Comparison of ENCODE assay signal across 19 cellular contexts in the genomic region with DNA sequence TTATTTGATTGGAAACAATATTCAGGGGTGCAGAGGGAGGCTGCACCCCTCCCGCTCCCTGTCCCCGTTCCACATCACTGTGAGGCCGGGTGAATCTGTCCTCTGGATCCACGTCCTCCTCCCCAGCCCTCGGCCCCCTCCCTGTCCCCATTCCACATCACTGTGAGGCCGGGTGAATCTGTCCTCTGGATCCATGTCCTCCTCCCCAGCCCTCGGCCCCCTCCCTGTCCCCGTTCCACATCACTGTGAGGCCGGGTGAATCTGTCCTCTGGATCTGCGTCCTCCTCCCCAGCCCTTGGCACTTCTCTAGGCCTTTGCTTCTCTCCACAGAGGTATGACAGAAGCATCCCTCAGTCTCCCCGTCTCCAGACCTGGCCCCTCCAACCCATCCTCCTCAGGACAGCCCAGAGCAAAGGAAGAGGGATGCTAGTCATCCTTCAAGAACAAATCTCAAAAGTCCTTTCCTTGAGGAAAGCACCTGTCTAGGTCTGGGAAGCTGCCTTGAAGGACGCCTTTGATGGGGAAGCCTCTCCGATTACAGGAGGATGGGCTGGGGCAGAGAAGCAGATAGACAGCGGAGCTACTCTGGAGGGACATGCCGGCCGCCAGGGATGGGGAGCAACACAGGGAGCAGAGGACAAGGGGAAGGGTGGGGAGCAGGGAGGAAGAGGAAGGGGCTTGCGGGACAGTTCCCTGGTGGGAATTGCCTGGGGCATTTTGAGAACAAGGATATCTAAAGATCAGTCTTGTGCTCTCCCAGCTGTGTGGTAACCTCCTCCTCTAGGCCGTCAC.
"Had no signal": no experiment of that assay in that cellular context is flagged by ENCODE, and none has a peak within 500 bp of the region (broad histone marks: within the 10 kb centered on the region; RNA-seq: fewer than 3 reads in every experiment).

No MANE protein-coding gene starts in this region.

- H3K4me3 ChIP-seq: coronary artery, gastrocnemius medialis, heart right ventricle, left lung, lower lobe of right lung, ovary, suprapubic skin, thyroid gland, uterus had no signal

- H3K4me1 Mint-ChIP-seq: memory B cell had no signal

- H3K4me3 Mint-ChIP-seq: memory B cell, nephron progenitor cell, type B pancreatic cell had no signal

- H3K27ac Mint-ChIP-seq: memory B cell, nephron progenitor cell, progenitor cell of endocrine pancreas had no signal

- H3K36me3 ChIP-seq: gastrocnemius medialis, heart right ventricle, left lung, lower lobe of right lung, ovary, suprapubic skin, thyroid gland, uterus had no signal

- H3K9me3 ChIP-seq: gastrocnemius medialis, ovary, suprapubic skin, thyroid gland, uterus had no signal

- DNase-seq: effector CD4-positive, alpha-beta T cell; gastrocnemius medialis; heart right ventricle; hypothalamus; left lung; lower lobe of right lung; midbrain; nephron progenitor cell; nucleus accumbens; ovary; stimulated activated CD4-positive, alpha-beta T cell treated with anti-CD3 and anti-CD28 coated beads, Interleukin-2, amount 100 ng/mL, for 48 hours; stimulated activated naive CD8-positive, alpha-beta T cell treated with anti-CD3 and anti-CD28 coated beads, Interleukin-15, Interleukin-2, amounts not matched to agents 100 U/mL and 50 U/mL, for 24 hours; thyroid gland; uterus had no signal

- H3K27ac ChIP-seq: coronary artery, gastrocnemius medialis, heart right ventricle, left lung, lower lobe of right lung, ovary, suprapubic skin, thyroid gland had no signal

- H3K4me1 ChIP-seq: gastrocnemius medialis, heart right ventricle, left lung, lower lobe of right lung, suprapubic skin, thyroid gland, uterus had no signal

- H3K27me3 ChIP-seq: gastrocnemius medialis, left lung, ovary, suprapubic skin, thyroid gland, uterus had no signal

- H3K36me3 Mint-ChIP-seq: type B pancreatic cell had no signal

- ATAC-seq: gastrocnemius medialis; heart right ventricle; left lung; stimulated activated naive CD8-positive, alpha-beta T cell treated with anti-CD3 and anti-CD28 coated beads, Interleukin-15, Interleukin-2, amounts not matched to agents 100 U/mL and 50 U/mL, for 24 hours had no signal
